In genomic region chr13:29539866-29540265, GRCh38 we compare ENCODE assay signal across 21 cellular contexts. TPM values are rescaled to one million over a fixed set of nuclear protein-coding genes. Genes with fewer than 3 reads are reported as not detected.
DNase-seq lines count a peak whose midpoint lies in the region; ATAC-seq and TF ChIP-seq lines count a peak whose summit lies in the region.
"Had no signal": no experiment of that assay in that cellular context is flagged by ENCODE, and none has a peak within 500 bp of the region (broad histone marks: within the 10 kb centered on the region; RNA-seq: fewer than 3 reads in every experiment).

No MANE protein-coding gene starts in this region.

- H3F3A ChIP-seq in OCI-LY1 (ENCODE audit: insufficient read depth, low read length) (no peaks in the 10 kb centered on the region), smooth muscle cell (ENCODE audit: low read depth) (no peaks in the 10 kb centered on the region)

- H3K9me3 Mint-ChIP-seq in T-helper 2 cell treated with Interferon-gamma antibody and Interleukin-4, amounts not matched to agents 5 μg/mL and 100 μg/mL, for 36 hours = no peaks in the 10 kb centered on the region
- H3K9me3 Mint-ChIP-seq: CD4-positive, CD25-positive, alpha-beta regulatory T cell had no signal

- WGBS in esophagus squamous epithelium, 2 donors = 44 to 57% methylated on average over 2 of the region's 2 CpGs
- 78% methylated on average over 2 of the region's 2 CpGs for WGBS in smooth muscle cell (ENCODE audit: low lambda C conversion rate)

- H3K4me1 ChIP-seq in OCI-LY1 (ENCODE audit: insufficient read depth, low read length, severe bottlenecking) (peaks cover 39% of the 10 kb centered on the region), esophagus squamous epithelium (peaks cover 12 to 84% (median 27%) of the 10 kb centered on the region in 3 donors), smooth muscle cell (ENCODE audit: low read depth) (no peaks in the 10 kb centered on the region)
- H3K4me1 ChIP-seq: Caco-2, SJCRH30 had no signal

- H3K36me3 Mint-ChIP-seq in T-helper 2 cell treated with Interferon-gamma antibody and Interleukin-4, amounts not matched to agents 5 μg/mL and 100 μg/mL, for 36 hours (ENCODE audit: low read depth) = peaks cover 16% of the 10 kb centered on the region

- H3K27ac Mint-ChIP-seq in T-helper 2 cell treated with Interferon-gamma antibody and Interleukin-4, amounts not matched to agents 5 μg/mL and 100 μg/mL, for 36 hours = peak overlapping the region; percentile 20
- H3K27ac Mint-ChIP-seq: B cell had no signal

- no peak for TF ChIP-seq POLR2A in esophagus squamous epithelium (IDR thresholded peaks at IDR 0.05)

- ATAC-seq in HG03108 (IDR thresholded peaks at IDR 0.05; ENCODE audit: unreplicated experiment) = no peak

- H3K4me1 Mint-ChIP-seq in T-helper 2 cell treated with Interferon-gamma antibody and Interleukin-4, amounts not matched to agents 5 μg/mL and 100 μg/mL, for 36 hours (ENCODE audit: low read depth) = peaks cover 25% of the 10 kb centered on the region

- H3K9me2 ChIP-seq in OCI-LY1 (ENCODE audit: low read depth, low read length) = no peaks in the 10 kb centered on the region

- H3K27me3 ChIP-seq in OCI-LY1 (ENCODE audit: insufficient read depth, low read length) = no peaks in the 10 kb centered on the region
- H3K27me3 ChIP-seq in esophagus squamous epithelium = no peaks in the 10 kb centered on the region
- no peaks in the 10 kb centered on the region for H3K27me3 ChIP-seq in smooth muscle cell (ENCODE audit: low read depth)
- H3K27me3 ChIP-seq: SJCRH30 had no signal

- no peak overlapping the region for H3K4me3 Mint-ChIP-seq in T-helper 2 cell treated with Interferon-gamma antibody and Interleukin-4, amounts not matched to agents 5 μg/mL and 100 μg/mL, for 36 hours
- H3K4me3 Mint-ChIP-seq: B cell; CD4-positive, CD25-positive, alpha-beta regulatory T cell had no signal

- H3K4me2 ChIP-seq in OCI-LY1 (ENCODE audit: low read length) (peak overlapping the region; percentile 5; the same call in 1 of the 2 replicates), smooth muscle cell (no peak overlapping the region)

- H4K20me1 ChIP-seq in OCI-LY1 (ENCODE audit: insufficient read depth, low read length) (no peaks in the 10 kb centered on the region), smooth muscle cell (ENCODE audit: low read depth) (peaks cover 68% of the 10 kb centered on the region)

- TF ChIP-seq CTCF in OCI-LY1 (IDR thresholded peaks at IDR 0.05; ENCODE audit: low read length) (no peak), esophagus squamous epithelium (IDR thresholded peaks at IDR 0.05) (no peak), smooth muscle cell (IDR thresholded peaks at IDR 0.05; ENCODE audit: borderline replicate concordance, insufficient read depth, poor library complexity, severe bottlenecking) (no peak)

- H3K79me2 ChIP-seq in OCI-LY1 (ENCODE audit: insufficient read depth, low read length) (peaks cover 25% of the 10 kb centered on the region), smooth muscle cell (ENCODE audit: low read depth) (peaks cover 39% of the 10 kb centered on the region)

- intact Hi-C loops in esophagus squamous epithelium (cut with DNase I) = loop anchor here (5.0 kb wide), 1 partner anchor 47 kb away; no protein-coding TSS in a partner anchor

- H3K9ac ChIP-seq in OCI-LY1 (ENCODE audit: low read length) = no peak overlapping the region
- H3K9ac ChIP-seq in smooth muscle cell (ENCODE audit: low read depth) = no peak overlapping the region

- no peaks in the 10 kb centered on the region for H3K27me3 Mint-ChIP-seq in T-helper 2 cell treated with Interferon-gamma antibody and Interleukin-4, amounts not matched to agents 5 μg/mL and 100 μg/mL, for 36 hours (ENCODE audit: low read depth)
- H3K27me3 Mint-ChIP-seq: B cell; CD4-positive, CD25-positive, alpha-beta regulatory T cell had no signal

- DNase-seq in T-helper 2 cell treated with Interferon-gamma antibody and Interleukin-4, amounts not matched to agents 5 μg/mL and 100 μg/mL, for 36 hours (ENCODE audit: low spot score) = no peak
- DNase-seq in T-helper 2 cell (no peak), esophagus squamous epithelium (lab: John Stamatoyannopoulos, UW) (no peak), smooth muscle cell (lab: John Stamatoyannopoulos, UW; ENCODE audit: unreplicated experiment) (no peak), D341Med (ENCODE audit: low spot score) (no peak), foreskin melanocyte (no peak)
- DNase-seq: Caco-2; CD4-positive, CD25-positive, alpha-beta regulatory T cell; DMS153; GF-D8; HCEC 1CT; NCI-H1105; NCI-H2081 treated with DMSO at 0.1 percent for 48 hours; NCI-H2227 treated with DMSO at 0.1 percent for 48 hours; NCI-H510A treated with DMSO at 0.1 percent for 48 hours; NCI-H774; RPMI8226; SJCRH30 had no signal

- H3K36me3 ChIP-seq in OCI-LY1 (ENCODE audit: insufficient read depth, low read length) (peaks cover 58% of the 10 kb centered on the region), esophagus squamous epithelium (peaks cover 0 to 51% (median 6%) of the 10 kb centered on the region in 3 donors), smooth muscle cell (ENCODE audit: low read depth) (no peaks in the 10 kb centered on the region)

- peak overlapping the region; percentile 60 for H3K27ac ChIP-seq in OCI-LY1 (ENCODE audit: low read depth, low read length, poor library complexity, severe bottlenecking)
- peak overlapping the region in 3 of 4 donors; percentile 34 to 53 (median 36) for H3K27ac ChIP-seq in esophagus squamous epithelium
- H3K27ac ChIP-seq in smooth muscle cell (ENCODE audit: low read depth) = peak overlapping the region; percentile 5
- H3K27ac ChIP-seq: SJCRH30 had no signal

- H3K9me3 ChIP-seq in OCI-LY1 (ENCODE audit: low read length) (no peaks in the 10 kb centered on the region), esophagus squamous epithelium (no peaks in the 10 kb centered on the region), smooth muscle cell (replicated peaks; ENCODE audit: low read depth) (no peaks in the 10 kb centered on the region)
- H3K9me3 ChIP-seq: Caco-2, SJCRH30 had no signal

- no peak overlapping the region for H3K4me3 ChIP-seq in OCI-LY1 (ENCODE audit: low read depth, low read length, poor library complexity, severe bottlenecking)
- H3K4me3 ChIP-seq in esophagus squamous epithelium = no peak overlapping the region
- H3K4me3 ChIP-seq in smooth muscle cell = no peak overlapping the region
- H3K4me3 ChIP-seq: SJCRH30 had no signal

- H2AFZ ChIP-seq in OCI-LY1 (ENCODE audit: low read length) (no peak overlapping the region), smooth muscle cell (ENCODE audit: low read depth) (no peak overlapping the region)

RNA-seq across cellular contexts. Expression of gene SLC7A1, which starts 55.6 kb away (rescaled TPM):
- 100 to 1,000 TPM in 1 of 4 donors, 10 to 100 TPM in 3; 87.5 to 127 (median 93.9) TPM for total RNA-seq in esophagus squamous epithelium
- 19.6 and 36.6 TPM in 2 replicates for total RNA-seq in smooth muscle cell
- polyA plus RNA-seq in smooth muscle cell = 7.9 and 13.7 TPM in 2 replicates

Comparison
In these comparisons a context has a peak if more than half of its experiments do, and no peak if none do; other contexts are left out.
1. H3K27ac ChIP-seq: peak in every context shown above with its lines; median percentile 60 in OCI-LY1; 36 in esophagus squamous epithelium; 5 in smooth muscle cell.